ENCODE assay signal across 17 cellular contexts in genomic region chr3:7506606-7507180, GRCh38.
DNase-seq lines count a peak whose midpoint lies in the region; ATAC-seq, FAIRE-seq and TF ChIP-seq lines count a peak whose summit lies in the region.
"Had no signal": no experiment of that assay in that cellular context is flagged by ENCODE, and none has a peak within 500 bp of the region (broad histone marks: within the 10 kb centered on the region; RNA-seq: fewer than 3 reads in every experiment).

No MANE protein-coding gene starts in this region.

- H3K9me3 ChIP-seq in osteoblast (ENCODE audit: low read depth, low read length), result no peaks in the 10 kb centered on the region

- H2AFZ ChIP-seq in osteoblast (ENCODE audit: low read length), result no peak overlapping the region
- H2AFZ ChIP-seq: PC-9 had no signal

- TF ChIP-seq CTCF in bronchial epithelial cell (IDR thresholded peaks at IDR 0.05; ENCODE audit: insufficient read depth, low read length, severe bottlenecking) (no peak), osteoblast (IDR thresholded peaks at IDR 0.05; ENCODE audit: extremely low read depth, low read depth, low read length) (no peak)

- no peaks in the 10 kb centered on the region for H3K36me3 ChIP-seq in bronchial epithelial cell (ENCODE audit: control insufficient read depth, insufficient read depth, low read length)
- no peaks in the 10 kb centered on the region for H3K36me3 ChIP-seq in osteoblast (ENCODE audit: insufficient read depth, low read length)

- H3K4me3 ChIP-seq in bronchial epithelial cell (ENCODE audit: low read depth, low read length) (no peak overlapping the region), osteoblast (ENCODE audit: insufficient read depth, low read length) (no peak overlapping the region)
- H3K4me3 ChIP-seq: PC-9 had no signal

- no peak for ATAC-seq in HG03039 (IDR thresholded peaks at IDR 0.05; ENCODE audit: unreplicated experiment)
- no peak for ATAC-seq in HG03457 (IDR thresholded peaks at IDR 0.05; ENCODE audit: unreplicated experiment)

- no peak overlapping the region for H3K27ac ChIP-seq in osteoblast (ENCODE audit: low read depth, low read length)
- H3K27ac ChIP-seq: HL-60, PC-9 had no signal

- no peaks in the 10 kb centered on the region for H4K20me1 ChIP-seq in osteoblast (ENCODE audit: insufficient read depth, low read length)

- no peak overlapping the region for H3K4me2 ChIP-seq in osteoblast (ENCODE audit: insufficient read depth, low read length)
- H3K4me2 ChIP-seq: PC-9 had no signal

- no peaks in the 10 kb centered on the region for H3K27me3 ChIP-seq in bronchial epithelial cell (ENCODE audit: control insufficient read depth, insufficient read depth, low read length)
- H3K27me3 ChIP-seq in osteoblast (ENCODE audit: insufficient read depth, low read length), result no peaks in the 10 kb centered on the region

- no peaks in the 10 kb centered on the region for H3K4me1 ChIP-seq in osteoblast (ENCODE audit: insufficient read depth, low read length)

- DNase-seq in D341Med (ENCODE audit: low spot score) (peak; percentile 67), NCI-H82 (lab: John Stamatoyannopoulos, UW) (peak; percentile 89), bronchial epithelial cell (ENCODE audit: low read depth) (peak; percentile 72), osteoblast (ENCODE audit: insufficient read length, low spot score, missing footprints) (peak; percentile 1), NCI-H526 treated with DMSO at 0.1 percent for 48 hours (lab: John Stamatoyannopoulos, UW) (no peak)
- DNase-seq: CD4-positive, CD25-positive, alpha-beta regulatory T cell; GDM1; HCEC 1CT; NCI-H1105 treated with DMSO at 0.1 percent for 48 hours; NCI-H187; NCI-H774; PC-9 had no signal

- FAIRE-seq in bronchial epithelial cell (lab: Jason Lieb, UNC), result no peak
- FAIRE-seq: GM12891, GM18507 had no signal

- H3K79me2 ChIP-seq in osteoblast (ENCODE audit: insufficient read depth, low read length), result no peaks in the 10 kb centered on the region
